Comparison of ENCODE assay signal across 1 cellular context in genomic region chr1:85465791-85466134, GRCh38.
TF ChIP-seq lines count a peak whose summit lies in the region.

No MANE protein-coding gene starts in this region.

TF ChIP-seq in GM23338, 12 proteins besides CTCF, POLR2A, EP300 and RAD21:
- TF ChIP-seq ZNF462 (CRISPR knock-in tag; IDR thresholded peaks at IDR 0.05) (no peak), ETS1 (IDR thresholded peaks at IDR 0.05) (no peak), ZNF114 (CRISPR knock-in tag; IDR thresholded peaks at IDR 0.05) (no peak), ZNF331 (CRISPR knock-in tag; IDR thresholded peaks at IDR 0.05; ENCODE audit: low read depth) (no peak), POLR2AphosphoS5 (IDR thresholded peaks at IDR 0.05; ENCODE audit: low read depth) (no peak), EZH2 (IDR thresholded peaks at IDR 0.05; ENCODE audit: low read depth, unreplicated experiment) (no peak), NANOG (IDR thresholded peaks at IDR 0.05; ENCODE audit: borderline replicate concordance) (no peak), STAT1 (IDR thresholded peaks at IDR 0.05; ENCODE audit: unreplicated experiment) (no peak), JUNB (IDR thresholded peaks at IDR 0.05; ENCODE audit: unreplicated experiment) (no peak), CREB1 (CRISPR knock-in tag; IDR thresholded peaks at IDR 0.05; ENCODE audit: low read depth) (no peak), REST (IDR thresholded peaks at IDR 0.05; ENCODE audit: unreplicated experiment) (no peak), EZH2phosphoT487 (IDR thresholded peaks at IDR 0.05; ENCODE audit: unreplicated experiment) (no peak)
